Comparison of ENCODE assay signal across 9 cellular contexts in genomic region chr18:54284967-54285785, GRCh38. TPM values are rescaled to one million over a fixed set of nuclear protein-coding genes. Genes with fewer than 3 reads are reported as not detected.
DNase-seq lines count a peak whose midpoint lies in the region; ATAC-seq and TF ChIP-seq lines count a peak whose summit lies in the region.
"Had no signal": no experiment of that assay in that cellular context is flagged by ENCODE, and none has a peak within 500 bp of the region (broad histone marks: within the 10 kb centered on the region; RNA-seq: fewer than 3 reads in every experiment).

No MANE protein-coding gene starts in this region.

- peaks cover 39% of the 10 kb centered on the region for H3K36me3 Mint-ChIP-seq in activated naive CD8-positive, alpha-beta T cell treated with anti-CD3 and anti-CD28 coated beads for 36 hours

- H2BK15ac ChIP-seq in IMR-90 (ENCODE audit: low read depth, low read length), result no peak overlapping the region

- H3K23ac ChIP-seq in IMR-90 (ENCODE audit: low read depth, low read length), result no peak overlapping the region

- H3K27me3 ChIP-seq in GM06990 (replicated peaks; ENCODE audit: control insufficient read depth, insufficient read depth, low read length), result no peaks in the 10 kb centered on the region
- no peaks in the 10 kb centered on the region for H3K27me3 ChIP-seq in IMR-90 (ENCODE audit: control insufficient read depth, insufficient read depth, low read length)
- H3K27me3 ChIP-seq in osteoblast (ENCODE audit: insufficient read depth, low read length), result no peaks in the 10 kb centered on the region

- no peaks in the 10 kb centered on the region for H4K20me1 ChIP-seq in IMR-90 (ENCODE audit: insufficient read depth, low read length)
- H4K20me1 ChIP-seq in osteoblast (ENCODE audit: insufficient read depth, low read length), result no peaks in the 10 kb centered on the region

- H3K4me3 ChIP-seq in GM06990 (replicated peaks; ENCODE audit: low read depth, low read length) (no peak overlapping the region), IMR-90 (ENCODE audit: insufficient read depth, low read depth, low read length) (no peak overlapping the region), osteoblast (ENCODE audit: insufficient read depth, low read length) (no peak overlapping the region), coronary artery (no peak overlapping the region)

- no peak overlapping the region for H2AK9ac ChIP-seq in IMR-90 (replicated peaks; ENCODE audit: low read depth, low read length, poor library complexity)

- in situ Hi-C loops in IMR-90 (cut with MboI; ENCODE audit: low sequenced_read_pairs), result no loop called here

- H4K5ac ChIP-seq in IMR-90 (ENCODE audit: low read depth, low read length), result no peak overlapping the region

- peak overlapping the region; percentile 5 for H3K4me3 Mint-ChIP-seq in activated naive CD8-positive, alpha-beta T cell treated with anti-CD3 and anti-CD28 coated beads for 36 hours
- H3K4me3 Mint-ChIP-seq: IgD-negative memory B cell had no signal

- no peak overlapping the region for H2AK5ac ChIP-seq in IMR-90 (ENCODE audit: low read depth, low read length)

- no peaks in the 10 kb centered on the region for H3K4me1 ChIP-seq in IMR-90 (ENCODE audit: control insufficient read depth, insufficient read depth, low read length)
- H3K4me1 ChIP-seq in osteoblast (ENCODE audit: insufficient read depth, low read length), result peaks cover 9% of the 10 kb centered on the region

- no peak overlapping the region for H3K14ac ChIP-seq in IMR-90 (replicated peaks; ENCODE audit: low read depth, low read length)

- no peak overlapping the region; the same call in 1 of the 2 replicates for H3K56ac ChIP-seq in IMR-90 (ENCODE audit: extremely low read depth, insufficient read depth, low read length)

- peaks cover 18% of the 10 kb centered on the region for H3K4me1 Mint-ChIP-seq in activated naive CD8-positive, alpha-beta T cell treated with anti-CD3 and anti-CD28 coated beads for 36 hours

- H3K36me3 ChIP-seq in GM06990 (ENCODE audit: control insufficient read depth, insufficient read depth, low read length) (peaks cover 1% of the 10 kb centered on the region), IMR-90 (ENCODE audit: control insufficient read depth, insufficient read depth, low read length) (peaks cover 7% of the 10 kb centered on the region; the same call in 1 of the 2 replicates), osteoblast (ENCODE audit: insufficient read depth, low read length) (peaks cover 34% of the 10 kb centered on the region)

- dilution Hi-C loops in IMR-90 (cut with HindIII; ENCODE audit: low sequenced_read_pairs, unreplicated experiment), result no loop called here

- no TSS peak for BruUV-seq in IMR-90 (replicated peaks; lab: Mats Ljungman, UMichigan)

- DNase-seq in GM06990 (ENCODE audit: extremely low read depth, insufficient read length) (peak; percentile 81), IMR-90 (peak; percentile 75), osteoblast (ENCODE audit: insufficient read length, low spot score, missing footprints) (peak; percentile 74), coronary artery (ENCODE audit: low spot score) (no peak), NCI-H1417 treated with DMSO at 0.1 percent for 48 hours (lab: John Stamatoyannopoulos, UW) (no peak), medulla oblongata (ENCODE audit: extremely low spot score) (no peak)
- DNase-seq in activated naive CD8-positive, alpha-beta T cell treated with anti-CD3 and anti-CD28 coated beads for 36 hours, result peak; percentile 73

- no peaks in the 10 kb centered on the region for H3K79me2 ChIP-seq in osteoblast (ENCODE audit: insufficient read depth, low read length)

- no peaks in the 10 kb centered on the region for H3K9me1 ChIP-seq in IMR-90 (ENCODE audit: insufficient read depth, low read length)

- no CpG with 5 or more reads among the region's 8 CpGs for WGBS in IMR-90 (ENCODE audit: extremely low coverage in 2 of 2, insufficient read length in 1 of 2), 2 experiments

- H3K4me2 ChIP-seq in IMR-90 (ENCODE audit: low read depth, low read length) (no peak overlapping the region), osteoblast (ENCODE audit: insufficient read depth, low read length) (peak overlapping the region; percentile 13)

- no peak for TF ChIP-seq CTCF in GM06990 (IDR thresholded peaks at IDR 0.05; ENCODE audit: insufficient read depth, low read length, poor library complexity, severe bottlenecking)
- TF ChIP-seq CTCF in IMR-90 (conservative IDR thresholded peaks at IDR 0.05; ENCODE audit: low read depth, low read length), result no peak
- TF ChIP-seq CTCF in osteoblast (IDR thresholded peaks at IDR 0.05; ENCODE audit: extremely low read depth, low read depth, low read length), result no peak
- TF ChIP-seq CTCF in coronary artery (IDR thresholded peaks at IDR 0.05), result no peak

- no peak overlapping the region for H3K27ac ChIP-seq in IMR-90 (ENCODE audit: insufficient read depth, low read length)
- H3K27ac ChIP-seq in osteoblast (ENCODE audit: low read depth, low read length), result peak overlapping the region; percentile 40
- H3K27ac ChIP-seq in coronary artery, result no peak overlapping the region

- H3K9ac ChIP-seq in IMR-90 (ENCODE audit: low read depth, low read length), result no peak overlapping the region

- no peak overlapping the region for H3K4ac ChIP-seq in IMR-90 (ENCODE audit: low read depth, low read length)

- no peaks in the 10 kb centered on the region for H3K9me3 ChIP-seq in IMR-90 (ENCODE audit: control insufficient read depth, insufficient read depth, low read length)
- no peaks in the 10 kb centered on the region for H3K9me3 ChIP-seq in osteoblast (ENCODE audit: low read depth, low read length)

- no peak for TF ChIP-seq POLR2A in IMR-90 (IDR thresholded peaks at IDR 0.05; ENCODE audit: low read depth, low read length)

- no peak for TF ChIP-seq RAD21 in IMR-90 (IDR thresholded peaks at IDR 0.05; ENCODE audit: low read length)

- no peak overlapping the region for H4K8ac ChIP-seq in IMR-90 (ENCODE audit: low read depth in 2 of 2, low read length in 2 of 2)

- no peaks in the 10 kb centered on the region for H3K27me3 Mint-ChIP-seq in activated naive CD8-positive, alpha-beta T cell treated with anti-CD3 and anti-CD28 coated beads for 36 hours
- H3K27me3 Mint-ChIP-seq: IgD-negative memory B cell had no signal

- ATAC-seq in GM21576 (IDR thresholded peaks at IDR 0.05; ENCODE audit: unreplicated experiment) (peak; percentile 100), IMR-90 (ENCODE audit: low read depth) (peak; percentile 99)

- no peak overlapping the region for H2BK120ac ChIP-seq in IMR-90 (ENCODE audit: low read depth, low read length)

- H4K91ac ChIP-seq in IMR-90 (ENCODE audit: insufficient read depth, low read depth, low read length), result no peak overlapping the region

- H3K27ac Mint-ChIP-seq in activated naive CD8-positive, alpha-beta T cell treated with anti-CD3 and anti-CD28 coated beads for 36 hours, result peak overlapping the region; percentile 80
- H3K27ac Mint-ChIP-seq: IgD-negative memory B cell had no signal

- no peak overlapping the region for H2AFZ ChIP-seq in IMR-90 (replicated peaks; ENCODE audit: low read length, poor library complexity)
- H2AFZ ChIP-seq in osteoblast (ENCODE audit: low read length), result no peak overlapping the region

- no peak overlapping the region for H2BK5ac ChIP-seq in IMR-90 (ENCODE audit: low read depth, low read length, poor library complexity, severe bottlenecking)

- CTCF ChIA-PET in IMR-90 (lab: Yijun Ruan, JAX), result interaction anchor here (0.6 kb wide), 1 partner anchor 271 kb away, joined by 5 read pairs; no protein-coding TSS in a partner anchor

- H3K79me1 ChIP-seq in IMR-90 (ENCODE audit: low read depth in 1 of 2, low read length in 2 of 2), result peaks cover 0 to 4% of the 10 kb centered on the region in 2 experiments; a peak in 1 of 4 replicates

- POLR2A ChIA-PET in IMR-90 (lab: Charles Lee; ENCODE audit: unreplicated experiment), result no interaction called here

- H3K9me3 Mint-ChIP-seq in activated naive CD8-positive, alpha-beta T cell treated with anti-CD3 and anti-CD28 coated beads for 36 hours, result no peaks in the 10 kb centered on the region

- no peak overlapping the region for H2BK20ac ChIP-seq in IMR-90 (ENCODE audit: low read depth, low read length)

- intact Hi-C loops in IMR-90 (cut with micrococcal nuclease), result no loop called here

- H3K18ac ChIP-seq in IMR-90 (ENCODE audit: low read depth, low read length), result no peak overlapping the region

TF ChIP-seq in IMR-90, 13 proteins besides CTCF, POLR2A, EP300 and RAD21:
- peak; percentile 33; the same call in 1 of the 2 replicates for TF ChIP-seq BHLHE40 (IDR thresholded peaks at IDR 0.05; ENCODE audit: low read depth, low read length)
- peak; percentile 28; the same call in 1 of the 2 replicates for TF ChIP-seq MXI1 (IDR thresholded peaks at IDR 0.05; ENCODE audit: borderline replicate concordance, low read depth, low read length)
- TF ChIP-seq CHD1 (IDR thresholded peaks at IDR 0.05; ENCODE audit: low read depth, low read length), result no peak

RNA-seq across cellular contexts. Expression of gene POLI, which starts 15.9 kb away (rescaled TPM):
- 11.3 and 14.7 TPM in 2 replicates for total RNA-seq in IMR-90 (2012; rRNA removed)
- 10.8 and 13.2 TPM in 2 replicates for polyA plus RNA-seq in IMR-90 (2012; rRNA removed)
- 1.1 and 1.2 TPM in 2 replicates for polyA plus RNA-seq in IMR-90 (2012; cell fraction: cytosol; rRNA removed)
- polyA plus RNA-seq in IMR-90 (2012; cell fraction: nucleus; rRNA removed; ENCODE audit: low replicate concordance), result 17.0 and 65.4 TPM in 2 replicates
- 10 to 100 TPM; 10.3 to 11.2 TPM for total RNA-seq in activated naive CD8-positive, alpha-beta T cell treated with anti-CD3 and anti-CD28 coated beads for 36 hours
- total RNA-seq in osteoblast, result 34.0 and 39.8 TPM in 2 replicates

Comparison
In these comparisons a context has a peak if more than half of its experiments do, and no peak if none do; other contexts are left out.
1. DNase-seq: peak in GM06990 (single experiment), IMR-90 (single experiment), activated naive CD8-positive, alpha-beta T cell treated with anti-CD3 and anti-CD28 coated beads for 36 hours (single experiment) and osteoblast (single experiment); none in coronary artery (single experiment), NCI-H1417 treated with DMSO at 0.1 percent for 48 hours (single experiment) and medulla oblongata (single experiment).